ENCODE assay signal across 10 cellular contexts in the genomic region with DNA sequence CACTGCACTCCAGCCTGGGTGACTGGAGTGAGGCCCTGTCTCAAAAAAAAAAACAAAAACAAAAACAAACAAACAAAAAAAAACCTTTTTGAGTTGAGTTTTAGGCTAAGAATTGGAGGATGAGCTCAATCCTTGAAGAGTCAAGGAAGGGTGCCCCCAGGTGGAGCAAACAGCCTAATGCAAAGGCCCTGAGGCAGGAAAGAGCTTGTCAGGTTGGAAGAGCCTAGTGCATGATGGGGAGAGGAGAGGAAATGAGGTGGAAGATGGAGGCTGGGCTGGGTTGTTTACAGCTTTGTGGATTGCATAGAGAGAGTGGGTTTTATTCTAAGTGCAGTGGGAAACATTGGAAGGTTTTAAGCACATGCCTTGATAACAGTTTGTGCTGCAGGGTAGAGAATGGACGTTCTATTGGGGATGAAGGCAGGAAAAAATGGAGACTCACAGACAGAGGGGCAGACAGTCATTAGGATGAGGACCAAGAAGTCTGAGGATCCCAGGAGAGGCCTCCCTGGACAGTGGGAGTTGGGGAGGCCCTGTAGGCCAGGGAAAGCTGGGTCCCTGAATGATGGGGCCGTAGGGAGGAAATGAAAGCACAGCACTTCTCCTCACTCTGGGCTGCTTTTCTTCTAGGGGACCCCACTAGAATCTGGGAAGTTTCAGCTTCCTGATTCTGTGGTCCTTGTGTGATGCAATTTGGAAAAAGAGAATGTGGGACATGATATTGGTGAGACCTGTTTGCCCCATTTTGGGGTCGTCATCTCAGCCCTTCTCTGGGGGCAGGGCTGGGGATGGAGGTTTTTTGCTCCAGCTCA. TPM values are rescaled to one million over a fixed set of nuclear protein-coding genes. Genes with fewer than 3 reads are reported as not detected.
A peak's percentile ranks its signal among the peaks of the same experiment; 100 is the strongest.
DNase-seq lines count a peak whose midpoint lies in the region; ATAC-seq and TF ChIP-seq lines count a peak whose summit lies in the region.
"Had no signal": no experiment of that assay in that cellular context is flagged by ENCODE, and none has a peak within 500 bp of the region (broad histone marks: within the 10 kb centered on the region; RNA-seq: fewer than 3 reads in every experiment).

No MANE protein-coding gene starts in this region.

- peak; percentile 34 for TF ChIP-seq CTCF in BE2C (IDR thresholded peaks at IDR 0.05; ENCODE audit: low read depth, low read length)
- no peak for TF ChIP-seq CTCF in GM12865 (IDR thresholded peaks at IDR 0.05; ENCODE audit: insufficient read depth, low read depth, low read length, missing control alignments)
- TF ChIP-seq CTCF in foreskin fibroblast (IDR thresholded peaks at IDR 0.05; ENCODE audit: low read depth, low read length), result peak; percentile 12

- ATAC-seq in HG02763 (IDR thresholded peaks at IDR 0.05; ENCODE audit: unreplicated experiment) (no peak), GM21737 (IDR thresholded peaks at IDR 0.05; ENCODE audit: unreplicated experiment) (no peak)

- no peaks in the 10 kb centered on the region for H3K9me3 ChIP-seq in BE2C
- H3K9me3 ChIP-seq: SJSA1 had no signal

- no peaks in the 10 kb centered on the region; the same call in 1 of the 2 replicates for H3K36me3 ChIP-seq in BE2C

- H3K4me3 ChIP-seq in BE2C (ENCODE audit: low read depth, low read length) (no peak overlapping the region), GM12865 (ENCODE audit: low read depth, low read length) (no peak overlapping the region), foreskin fibroblast (ENCODE audit: low read depth in 1 of 2, low read length in 2 of 2) (no peak overlapping the region)
- H3K4me3 ChIP-seq: SJSA1 had no signal

- in situ Hi-C loops in SK-MEL-5 (cut with HindIII; ENCODE audit: low pct_unique_long_range_greater_than_20kb, low sequenced_read_pairs), result no loop called here

- H3K27me3 ChIP-seq in BE2C, result peaks cover 13% of the 10 kb centered on the region

- peaks cover 11% of the 10 kb centered on the region for H3K4me1 ChIP-seq in BE2C

- DNase-seq in BE2C (no peak), GM12865 (ENCODE audit: low read depth) (peak; percentile 71), SK-MEL-5 (ENCODE audit: low read depth, low spot score) (peak; percentile 62), foreskin fibroblast (peak in 1 of 2 donors; percentile 39), GM19240 (ENCODE audit: insufficient read length, low spot score) (no peak), A172 (ENCODE audit: low spot score) (no peak)

RNA-seq across cellular contexts. Expression of a gene that starts 1.9 kb away (rescaled TPM):
- polyA plus RNA-seq in BE2C (2012; ENCODE audit: insufficient read depth, insufficient read length, low read depth), result 2.1 TPM
- 3.7 and 5.0 TPM in 2 replicates for total RNA-seq in SK-MEL-5 (2014; rRNA removed; shearing (Covaris generic))
- 5.5 and 9.3 TPM in 2 replicates for polyA plus RNA-seq in SK-MEL-5 (2015; cell fraction: cytosol; rRNA removed)
- polyA plus RNA-seq in SK-MEL-5 (2015; cell fraction: nucleus; rRNA removed), result 29.8 and 46.1 TPM in 2 replicates
- total RNA-seq in A172 (2014; rRNA removed; shearing (Covaris generic)), result 0.78 and 1.3 TPM in 2 replicates
- polyA plus RNA-seq: fibroblast of lung had no signal

RNA-seq across cellular contexts. Expression of a gene that starts 13.2 kb away (rescaled TPM):
- polyA plus RNA-seq in BE2C (2012; ENCODE audit: insufficient read depth, insufficient read length, low read depth), result 1,035 TPM
- total RNA-seq in SK-MEL-5 (2014; rRNA removed; shearing (Covaris generic)), result 1,210 and 1,292 TPM in 2 replicates
- 1,322 and 1,342 TPM in 2 replicates for polyA plus RNA-seq in SK-MEL-5 (2015; cell fraction: cytosol; rRNA removed)
- 139 and 165 TPM in 2 replicates for polyA plus RNA-seq in SK-MEL-5 (2015; cell fraction: nucleus; rRNA removed)
- total RNA-seq in A172 (2014; rRNA removed; shearing (Covaris generic)), result 567 and 593 TPM in 2 replicates

RNA-seq across cellular contexts. Expression of a gene that starts 53.8 kb away (rescaled TPM):
- polyA plus RNA-seq in BE2C (2012; ENCODE audit: insufficient read depth, insufficient read length, low read depth), result 120 TPM
- total RNA-seq in SK-MEL-5 (2014; rRNA removed; shearing (Covaris generic)), result 75.5 and 94.4 TPM in 2 replicates
- polyA plus RNA-seq in SK-MEL-5 (2015; cell fraction: cytosol; rRNA removed), result 236 and 282 TPM in 2 replicates
- polyA plus RNA-seq in SK-MEL-5 (2015; cell fraction: nucleus; rRNA removed), result 256 and 261 TPM in 2 replicates
- total RNA-seq in A172 (2014; rRNA removed; shearing (Covaris generic)), result 30.7 TPM in 2 replicates

RNA-seq across cellular contexts. Expression of a gene that starts 56.0 kb away (rescaled TPM):
- 66.6 TPM for polyA plus RNA-seq in BE2C (2012; ENCODE audit: insufficient read depth, insufficient read length, low read depth)
- 291 and 314 TPM in 2 replicates for total RNA-seq in SK-MEL-5 (2014; rRNA removed; shearing (Covaris generic))
- 197 and 253 TPM in 2 replicates for polyA plus RNA-seq in SK-MEL-5 (2015; cell fraction: cytosol; rRNA removed)
- polyA plus RNA-seq in SK-MEL-5 (2015; cell fraction: nucleus; rRNA removed), result 56.5 and 82.1 TPM in 2 replicates
- 179 and 181 TPM in 2 replicates for total RNA-seq in A172 (2014; rRNA removed; shearing (Covaris generic))

Comparison
In these comparisons a context has a peak if more than half of its experiments do, and no peak if none do; other contexts are left out.
1. DNase-seq: peak in GM12865 (single experiment) and SK-MEL-5 (single experiment); none in BE2C (single experiment), GM19240 (single experiment) and A172 (single experiment).